ENCODE assay signal across 17 cellular contexts in genomic region chr7:104914427-104914826, GRCh38.
DNase-seq lines count a peak whose midpoint lies in the region; ATAC-seq and TF ChIP-seq lines count a peak whose summit lies in the region.
"Had no signal": no experiment of that assay in that cellular context is flagged by ENCODE, and none has a peak within 500 bp of the region (broad histone marks: within the 10 kb centered on the region; RNA-seq: fewer than 3 reads in every experiment).

No MANE protein-coding gene starts in this region.

- H3K27me3 Mint-ChIP-seq in activated CD4-positive, alpha-beta T cell treated with anti-CD3 and anti-CD28 coated beads, Interleukin-2, amount 10 ng/mL, durations not matched to agents 7 days and 5 days = peaks cover 3% of the 10 kb centered on the region

- no peaks in the 10 kb centered on the region for H3K4me1 Mint-ChIP-seq in activated CD4-positive, alpha-beta T cell treated with anti-CD3 and anti-CD28 coated beads, Interleukin-2, amount 10 ng/mL, durations not matched to agents 7 days and 5 days

- CTCF ChIA-PET in activated CD4-positive, alpha-beta T cell treated with anti-CD3 and anti-CD28 coated beads, Interleukin-2, amount 10 ng/mL, durations not matched to agents 7 days and 5 days (lab: Charles Lee) = interaction anchor here (0.6 to 1.6 kb wide), 3 partner anchors 14 to 439 kb away, joined by 3 to 5 read pairs (median 3); no protein-coding TSS in a partner anchor

- ATAC-seq in psoas muscle = no peak

- peak overlapping the region; percentile 46 for H3K4me3 Mint-ChIP-seq in activated CD4-positive, alpha-beta T cell treated with anti-CD3 and anti-CD28 coated beads, Interleukin-2, amount 10 ng/mL, durations not matched to agents 7 days and 5 days

- peaks cover 0 to 4% (median 0%) of the 10 kb centered on the region in 3 donors for H3K27me3 ChIP-seq in psoas muscle (ENCODE audit: insufficient read depth in 3 of 3, low read length in 2 of 3)
- H3K27me3 ChIP-seq: MG63 had no signal

- WGBS in psoas muscle, 3 donors = 35 to 59% (median 44%) methylated on average over 2 of the region's 2 CpGs

- H3K27ac Mint-ChIP-seq in activated CD4-positive, alpha-beta T cell treated with anti-CD3 and anti-CD28 coated beads, Interleukin-2, amount 10 ng/mL, durations not matched to agents 7 days and 5 days = peak overlapping the region; percentile 16

- H3K9me3 Mint-ChIP-seq in activated CD4-positive, alpha-beta T cell treated with anti-CD3 and anti-CD28 coated beads, Interleukin-2, amount 10 ng/mL, durations not matched to agents 7 days and 5 days = no peaks in the 10 kb centered on the region

- no peaks in the 10 kb centered on the region for H3K36me3 ChIP-seq in psoas muscle (ENCODE audit: insufficient read depth in 1 of 2, low read depth in 1 of 2)
- H3K36me3 ChIP-seq: MG63 had no signal

- intact Hi-C loops in psoas muscle (cut with DNase I) = no loop called here

- H3K27ac ChIP-seq in psoas muscle = no peak overlapping the region
- H3K27ac ChIP-seq: KMS-11, SK-N-MC had no signal

- H3K4me3 ChIP-seq in WI38 (ENCODE audit: low read depth, low read length) (peak overlapping the region; percentile 57), psoas muscle (no peak overlapping the region)
- H3K4me3 ChIP-seq: MG63, SK-N-MC had no signal

- H3K36me3 Mint-ChIP-seq in activated CD4-positive, alpha-beta T cell treated with anti-CD3 and anti-CD28 coated beads, Interleukin-2, amount 10 ng/mL, durations not matched to agents 7 days and 5 days (ENCODE audit: low read depth) = no peaks in the 10 kb centered on the region

- no peaks in the 10 kb centered on the region for H3K9me3 ChIP-seq in psoas muscle
- H3K9me3 ChIP-seq: MG63 had no signal

- H3K4me1 ChIP-seq in psoas muscle = no peaks in the 10 kb centered on the region

- POLR2A ChIA-PET in activated CD4-positive, alpha-beta T cell treated with anti-CD3 and anti-CD28 coated beads, Interleukin-2, amount 10 ng/mL, durations not matched to agents 7 days and 5 days (lab: Charles Lee) = interaction anchor here (0.7 kb wide), 1 partner anchor 63 kb away, joined by 3 read pairs; no protein-coding TSS in a partner anchor

- no peak for TF ChIP-seq CTCF in WI38 (IDR thresholded peaks at IDR 0.05; ENCODE audit: low read depth, low read length)
- no peak for TF ChIP-seq CTCF in psoas muscle (IDR thresholded peaks at IDR 0.05)

- DNase-seq in activated CD4-positive, alpha-beta T cell treated with anti-CD3 and anti-CD28 coated beads, Interleukin-2, amount 10 ng/mL, durations not matched to agents 7 days and 5 days = no peak
- DNase-seq in activated CD4-positive, alpha-beta T cell treated with anti-CD3 and anti-CD28 coated beads, Interleukin-2, amount 50 U/mL, for 1 hour = no peak
- DNase-seq in myocyte (ENCODE audit: low read depth) = peak; percentile 87
- DNase-seq in OCI-M2 (lab: John Stamatoyannopoulos, UW; ENCODE audit: unreplicated experiment) = no peak
- DNase-seq in cerebellum (ENCODE audit: low spot score) = no peak
- no peak for DNase-seq in HT-29 (ENCODE audit: low spot score)
- DNase-seq in psoas muscle = no peak
- DNase-seq: C1 segment of cervical spinal cord, DMS153, EL, MG63, NCI-H1417, NCI-H1930, NCI-H774 had no signal
